ENCODE assay signal across 8 cellular contexts in the genomic region with DNA sequence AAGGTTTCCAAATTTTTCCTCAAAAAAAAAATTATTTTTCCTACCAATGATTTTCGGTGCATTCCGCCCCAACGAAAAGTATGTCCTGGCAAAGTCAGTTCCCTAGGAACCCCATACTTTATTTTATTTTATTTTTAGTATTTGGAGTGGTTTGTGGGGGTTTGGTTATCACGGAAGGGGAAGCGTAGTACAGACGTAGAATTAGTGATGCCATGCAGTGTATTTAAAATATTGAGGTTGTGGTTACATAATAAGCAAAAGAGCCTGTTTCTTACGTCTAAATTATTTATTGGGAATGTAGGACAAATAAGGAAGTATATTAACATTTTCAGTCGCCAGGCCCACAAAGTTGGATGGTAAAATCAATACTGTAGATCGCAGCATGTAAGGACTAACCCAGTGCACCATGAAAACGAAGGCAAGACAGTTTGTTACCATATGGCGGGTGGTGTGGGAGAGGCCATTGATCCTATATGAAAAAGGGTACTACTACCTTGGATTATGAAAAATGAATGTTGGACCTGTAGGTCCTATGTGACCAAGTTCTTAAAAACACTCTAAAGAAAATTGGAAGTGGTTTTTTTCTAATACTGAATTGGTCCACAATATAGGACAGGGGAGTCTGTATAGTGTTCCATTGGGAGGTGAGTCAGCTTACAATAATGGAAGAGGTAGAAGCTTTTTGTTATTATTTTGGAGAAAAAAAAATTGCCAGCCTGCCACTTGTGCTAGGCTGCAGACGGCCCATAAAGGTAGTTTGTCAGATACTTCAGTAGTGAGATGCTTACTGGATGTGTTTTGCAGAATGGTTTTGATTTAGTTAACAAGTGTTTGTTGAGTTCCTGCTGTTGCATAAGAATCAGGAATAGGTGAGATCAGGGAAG.
A peak's percentile ranks its signal among the peaks of the same experiment; 100 is the strongest.
DNase-seq lines count a peak whose midpoint lies in the region; ATAC-seq, FAIRE-seq and TF ChIP-seq lines count a peak whose summit lies in the region.

No MANE protein-coding gene starts in this region.

- H3K9me2 ChIP-seq in OCI-LY1 (ENCODE audit: low read depth, low read length): no peaks in the 10 kb centered on the region

- TF ChIP-seq CTCF in OCI-LY1 (IDR thresholded peaks at IDR 0.05; ENCODE audit: low read length): no peak
- TF ChIP-seq CTCF in choroid plexus epithelial cell (conservative IDR thresholded peaks at IDR 0.05; ENCODE audit: low read depth, low read length): no peak
- no peak for TF ChIP-seq CTCF in D721Med (IDR thresholded peaks at IDR 0.05; ENCODE audit: insufficient read depth, missing control alignments)

- H3K79me2 ChIP-seq in OCI-LY1 (ENCODE audit: insufficient read depth, low read length): peaks cover 15% of the 10 kb centered on the region

- H3K27me3 ChIP-seq in OCI-LY1 (ENCODE audit: insufficient read depth, low read length): no peaks in the 10 kb centered on the region
- no peaks in the 10 kb centered on the region for H3K27me3 ChIP-seq in mucosa of rectum (ENCODE audit: control insufficient read depth in 2 of 2, insufficient read depth in 2 of 2, low read length in 2 of 2)

- H3K27ac ChIP-seq in OCI-LY1 (ENCODE audit: low read depth, low read length, poor library complexity, severe bottlenecking) (peak overlapping the region; percentile 38), mucosa of rectum (ENCODE audit: low read depth in 2 of 2, low read length in 2 of 2) (peak overlapping the region; percentile 87 to 89)

- peak; percentile 34 for DNase-seq in NCI-H1092 treated with DMSO at 0.1 percent for 48 hours (lab: John Stamatoyannopoulos, UW)
- no peak for DNase-seq in NCI-H1092 (lab: John Stamatoyannopoulos, UW)
- peak; percentile 23 for DNase-seq in choroid plexus epithelial cell (ENCODE audit: low read depth)
- no peak for DNase-seq in UCSD-AML1 (lab: John Stamatoyannopoulos, UW; ENCODE audit: unreplicated experiment)
- DNase-seq in D721Med (ENCODE audit: insufficient read length, low spot score): no peak

- H3K4me2 ChIP-seq in OCI-LY1 (ENCODE audit: low read length): peak overlapping the region; percentile 96

- H3K36me3 ChIP-seq in OCI-LY1 (ENCODE audit: insufficient read depth, low read length): peaks cover 20% of the 10 kb centered on the region
- peaks cover 6 to 7% of the 10 kb centered on the region in 2 donors for H3K36me3 ChIP-seq in mucosa of rectum (ENCODE audit: control insufficient read depth in 2 of 2, insufficient read depth in 2 of 2, low read length in 2 of 2)

- no peak for FAIRE-seq in D721Med (lab: Jason Lieb, UNC)

- no peak for ATAC-seq in HG03097 (IDR thresholded peaks at IDR 0.05; ENCODE audit: low FRiP score, unreplicated experiment)

- peaks cover 7% of the 10 kb centered on the region; the same call in 1 of the 2 replicates for H3K9me3 ChIP-seq in OCI-LY1 (ENCODE audit: low read length)
- peaks cover 2 to 3% of the 10 kb centered on the region in 2 donors for H3K9me3 ChIP-seq in mucosa of rectum (ENCODE audit: control insufficient read depth in 2 of 2, low read length in 2 of 2)

- no peaks in the 10 kb centered on the region for H3F3A ChIP-seq in OCI-LY1 (ENCODE audit: insufficient read depth, low read length)

- peaks cover 24% of the 10 kb centered on the region for H3K4me1 ChIP-seq in OCI-LY1 (ENCODE audit: insufficient read depth, low read length, severe bottlenecking)
- H3K4me1 ChIP-seq in mucosa of rectum (ENCODE audit: control insufficient read depth in 2 of 2, insufficient read depth in 2 of 2, low read length in 2 of 2): peaks cover 0 to 7% of the 10 kb centered on the region in 2 donors

- peak overlapping the region; percentile 94 for H3K9ac ChIP-seq in OCI-LY1 (ENCODE audit: low read length)
- H3K9ac ChIP-seq in mucosa of rectum (ENCODE audit: low read depth in 1 of 2, low read length in 2 of 2): peak overlapping the region; percentile 82 to 90

- H2AFZ ChIP-seq in OCI-LY1 (ENCODE audit: low read length): peak overlapping the region; percentile 95

- H4K20me1 ChIP-seq in OCI-LY1 (ENCODE audit: insufficient read depth, low read length): no peaks in the 10 kb centered on the region

- H3K4me3 ChIP-seq in OCI-LY1 (ENCODE audit: low read depth, low read length, poor library complexity, severe bottlenecking) (peak overlapping the region; percentile 86), choroid plexus epithelial cell (ENCODE audit: low read depth, low read length) (peak overlapping the region; percentile 85), mucosa of rectum (ENCODE audit: low read length in 2 of 2) (peak overlapping the region; percentile 72 to 86)

Comparison
In these comparisons a context has a peak if more than half of its experiments do, and no peak if none do; other contexts are left out.
1. DNase-seq: peak in NCI-H1092 treated with DMSO at 0.1 percent for 48 hours (single experiment) and choroid plexus epithelial cell (single experiment); none in NCI-H1092 (single experiment), UCSD-AML1 (single experiment) and D721Med (single experiment).
2. Peak in every context shown above with its lines, with median percentiles within 50 percentile points of each other: H3K4me3 ChIP-seq.